In genomic region chr1:224501836-224502235, GRCh38 we compare ENCODE assay signal across 1 cellular context.
TF ChIP-seq lines count a peak whose summit lies in the region.

No MANE protein-coding gene starts in this region.

TF ChIP-seq in HEK293, 187 proteins besides CTCF, POLR2A, EP300 and RAD21 (continued from another document):
- no peak for TF ChIP-seq ZNF639 (tag by site-specific recombination; IDR thresholded peaks at IDR 0.05)
- no peak for TF ChIP-seq EGR2 (tag by site-specific recombination; IDR thresholded peaks at IDR 0.05; ENCODE audit: low read depth)
- no peak for TF ChIP-seq SCRT2 (tag by site-specific recombination; IDR thresholded peaks at IDR 0.05)
- no peak for TF ChIP-seq HOXD13 (CRISPR knock-in tag; IDR thresholded peaks at IDR 0.05; ENCODE audit: borderline replicate concordance)
- TF ChIP-seq ZNF488 (tag by site-specific recombination; IDR thresholded peaks at IDR 0.05): no peak
- TF ChIP-seq ZNF48 (tag by site-specific recombination; IDR thresholded peaks at IDR 0.05): no peak
- TF ChIP-seq ZNF670 (tag by site-specific recombination; IDR thresholded peaks at IDR 0.05; ENCODE audit: low read depth): no peak
